Comparison of ENCODE assay signal across 9 cellular contexts in genomic region chr9:109166771-109167601, GRCh38. TPM values are rescaled to one million over a fixed set of nuclear protein-coding genes. Genes with fewer than 3 reads are reported as not detected.
A peak's percentile ranks its signal among the peaks of the same experiment; 100 is the strongest.
DNase-seq lines count a peak whose midpoint lies in the region; ATAC-seq and TF ChIP-seq lines count a peak whose summit lies in the region.
"Had no signal": no experiment of that assay in that cellular context is flagged by ENCODE, and none has a peak within 500 bp of the region (broad histone marks: within the 10 kb centered on the region; RNA-seq: fewer than 3 reads in every experiment).

A gene with protein sequence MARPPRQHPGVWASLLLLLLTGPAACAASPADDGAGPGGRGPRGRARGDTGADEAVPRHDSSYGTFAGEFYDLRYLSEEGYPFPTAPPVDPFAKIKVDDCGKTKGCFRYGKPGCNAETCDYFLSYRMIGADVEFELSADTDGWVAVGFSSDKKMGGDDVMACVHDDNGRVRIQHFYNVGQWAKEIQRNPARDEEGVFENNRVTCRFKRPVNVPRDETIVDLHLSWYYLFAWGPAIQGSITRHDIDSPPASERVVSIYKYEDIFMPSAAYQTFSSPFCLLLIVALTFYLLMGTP (minus strand): TSS chr9:109167249. CDS start chr9:109167138, 111 bp downstream.

- H3K9ac ChIP-seq in PC-3 (ENCODE audit: low read length) = no peak within 1 kb of the TSS

- no peak within 1 kb of the TSS for H3K4me2 ChIP-seq in PC-3 (ENCODE audit: low read length)

- no peaks in the 10 kb centered on the region for H3F3A ChIP-seq in PC-3 (ENCODE audit: low read length, unreplicated experiment)

- CTCF ChIA-PET in PC-3 (lab: Charles Lee) = no interaction called here

- H4K20me1 ChIP-seq in PC-3 (ENCODE audit: low read length) = no peaks in the 10 kb centered on the region

- peak; percentile 48 to 58 for ATAC-seq in activated T-cell treated with anti-CD3 and anti-CD28 coated beads, Interleukin-2, amount 50 U/mL, for 4 hours
- ATAC-seq in central memory CD8-positive, alpha-beta T cell (replicated peaks; ENCODE audit: extremely low read depth, poor library complexity, severe bottlenecking) = no peak
- ATAC-seq in PC-3 (no peak), GM19351 (IDR thresholded peaks at IDR 0.05; ENCODE audit: unreplicated experiment) (no peak)

- H2AFZ ChIP-seq in PC-3 (ENCODE audit: low read length) = no peak within 1 kb of the TSS

- WGBS in mesodermal cell (ENCODE audit: insufficient coverage in 2 of 2), 2 experiments = 8 to 9% methylated on average over 35 to 50 of the region's 86 CpGs
- WGBS in tibial nerve, 2 donors = 8 to 10% methylated on average over 43 to 46 of the region's 86 CpGs

- no peak for TF ChIP-seq POLR2A in tibial nerve (IDR thresholded peaks at IDR 0.05)

- peaks cover 62% of the 10 kb centered on the region for H3K27me3 Mint-ChIP-seq in activated T-cell treated with anti-CD3 and anti-CD28 coated beads, Interleukin-2, amount 50 U/mL, for 4 hours (ENCODE audit: low read depth)
- peaks cover 90% of the 10 kb centered on the region for H3K27me3 Mint-ChIP-seq in central memory CD8-positive, alpha-beta T cell

- peaks cover 2% of the 10 kb centered on the region for H3K4me1 Mint-ChIP-seq in activated T-cell treated with anti-CD3 and anti-CD28 coated beads, Interleukin-2, amount 50 U/mL, for 4 hours (ENCODE audit: low read depth)
- no peaks in the 10 kb centered on the region for H3K4me1 Mint-ChIP-seq in central memory CD8-positive, alpha-beta T cell

- no peaks in the 10 kb centered on the region for H3K9me2 ChIP-seq in PC-3 (replicated peaks; ENCODE audit: low read length)

- H3K9me3 Mint-ChIP-seq in activated T-cell treated with anti-CD3 and anti-CD28 coated beads, Interleukin-2, amount 50 U/mL, for 4 hours = no peaks in the 10 kb centered on the region
- no peaks in the 10 kb centered on the region for H3K9me3 Mint-ChIP-seq in central memory CD8-positive, alpha-beta T cell

- H3K9me3 ChIP-seq in mesodermal cell (ENCODE audit: control insufficient read depth, low read length) = no peaks in the 10 kb centered on the region
- no peaks in the 10 kb centered on the region for H3K9me3 ChIP-seq in tibial nerve
- no peaks in the 10 kb centered on the region for H3K9me3 ChIP-seq in PC-3 (ENCODE audit: low read length)
- H3K9me3 ChIP-seq: Caco-2 had no signal

- POLR2A ChIA-PET in PC-3 (lab: Charles Lee; ENCODE audit: unreplicated experiment) = no interaction called here

- TF ChIP-seq EP300 in tibial nerve (IDR thresholded peaks at IDR 0.05) = no peak

- intact Hi-C loops in PC-3 (cut with micrococcal nuclease) = no loop called here

- H3K4me3 Mint-ChIP-seq in activated T-cell treated with anti-CD3 and anti-CD28 coated beads, Interleukin-2, amount 50 U/mL, for 4 hours = no peak within 1 kb of the TSS
- H3K4me3 Mint-ChIP-seq in central memory CD8-positive, alpha-beta T cell = peak within 1 kb of the TSS; percentile 4

- H3K36me3 ChIP-seq in mesodermal cell (ENCODE audit: control insufficient read depth, insufficient read depth, low read length) (no peaks in the 10 kb centered on the region), tibial nerve (no peaks in the 10 kb centered on the region), PC-3 (ENCODE audit: low read depth, low read length) (no peaks in the 10 kb centered on the region)

- H3K27ac Mint-ChIP-seq in central memory CD8-positive, alpha-beta T cell (ENCODE audit: low read depth) = no peak within 1 kb of the TSS

- no peaks in the 10 kb centered on the region for H3K4me1 ChIP-seq in mesodermal cell (ENCODE audit: control insufficient read depth, insufficient read depth, low read length, poor library complexity, severe bottlenecking)
- H3K4me1 ChIP-seq in tibial nerve = peaks cover 0 to 3% (median 0%) of the 10 kb centered on the region in 4 donors
- no peaks in the 10 kb centered on the region for H3K4me1 ChIP-seq in PC-3 (ENCODE audit: insufficient read depth, low read length)

- H3K27me3 ChIP-seq in tibial nerve (peaks cover 0 to 20% of the 10 kb centered on the region in 2 donors), PC-3 (ENCODE audit: low read length) (no peaks in the 10 kb centered on the region)

- H3K27ac ChIP-seq in mesodermal cell (ENCODE audit: low read depth, low read length, severe bottlenecking) (no peak within 1 kb of the TSS), tibial nerve (peak within 1 kb of the TSS in 1 of 4 donors; percentile 41), PC-3 (ENCODE audit: low read length) (no peak within 1 kb of the TSS)

- BruUV-seq in PC-3 (replicated peaks; lab: Mats Ljungman, UMichigan) = no TSS peak

- DNase-seq in activated T-cell treated with anti-CD3 and anti-CD28 coated beads, Interleukin-2, amount 50 U/mL, for 4 hours = no peak
- DNase-seq in activated T-cell treated with anti-CD3 and anti-CD28 coated beads, Interleukin-2, amount 50 U/mL, for 1 hour = no peak
- DNase-seq in central memory CD8-positive, alpha-beta T cell (ENCODE audit: low spot score in 2 of 2) = no peak
- DNase-seq in tibial nerve (ENCODE audit: low spot score in 2 of 2) = no peak
- DNase-seq in PC-3 = no peak
- DNase-seq in GM20000 (ENCODE audit: low spot score) = no peak
- DNase-seq: Caco-2 had no signal

- H3K4me3 ChIP-seq in mesodermal cell (ENCODE audit: extremely low read depth, insufficient read depth, low read length, poor library complexity, severe bottlenecking) (peak within 1 kb of the TSS; percentile 29), tibial nerve (peak within 1 kb of the TSS; percentile 12 to 51 (median 26)), PC-3 (ENCODE audit: low read length) (no peak within 1 kb of the TSS)

- H3K36me3 Mint-ChIP-seq in activated T-cell treated with anti-CD3 and anti-CD28 coated beads, Interleukin-2, amount 50 U/mL, for 4 hours (ENCODE audit: insufficient read depth) = no peaks in the 10 kb centered on the region
- no peaks in the 10 kb centered on the region for H3K36me3 Mint-ChIP-seq in central memory CD8-positive, alpha-beta T cell (ENCODE audit: insufficient read depth)

- H3K79me2 ChIP-seq in PC-3 (ENCODE audit: low read length) = no peaks in the 10 kb centered on the region

- TF ChIP-seq CTCF in tibial nerve (IDR thresholded peaks at IDR 0.05) = no peak
- no peak for TF ChIP-seq CTCF in PC-3 (conservative IDR thresholded peaks at IDR 0.05; ENCODE audit: low read depth, low read length)
- no peak for TF ChIP-seq CTCF in GM20000 (IDR thresholded peaks at IDR 0.05; ENCODE audit: extremely low read depth, missing control alignments)

RNA-seq across cellular contexts. Expression of the gene that starts here (rescaled TPM):
- total RNA-seq in activated T-cell treated with anti-CD3 and anti-CD28 coated beads, Interleukin-2, amount 50 U/mL, for 4 hours = under 1 TPM in 1 of 3 donors, not detected in 2; 0.10 TPM
- 1.6 TPM for polyA plus RNA-seq in mesodermal cell (2013, experiment 1 of 2)
- polyA plus RNA-seq in mesodermal cell (2013, experiment 2 of 2) = 1.1 TPM
- total RNA-seq in tibial nerve (10 to 100 TPM in 1 of 4 donors, 1 to 10 TPM in 3; 1.5 to 12.6 (median 2.8) TPM), PC-3 (2014; rRNA removed) (not detected in 2 replicates)
- total RNA-seq: Caco-2 had no signal

Comparison
In these comparisons a context has a peak if more than half of its experiments do, and no peak if none do; other contexts are left out.
1. Peak in ATAC-seq in activated T-cell treated with anti-CD3 and anti-CD28 coated beads, Interleukin-2, amount 50 U/mL, for 4 hours; RNA of the gene not detected or under 1 TPM.